6 cellular contexts compared by ENCODE assay signal in the genomic region with DNA sequence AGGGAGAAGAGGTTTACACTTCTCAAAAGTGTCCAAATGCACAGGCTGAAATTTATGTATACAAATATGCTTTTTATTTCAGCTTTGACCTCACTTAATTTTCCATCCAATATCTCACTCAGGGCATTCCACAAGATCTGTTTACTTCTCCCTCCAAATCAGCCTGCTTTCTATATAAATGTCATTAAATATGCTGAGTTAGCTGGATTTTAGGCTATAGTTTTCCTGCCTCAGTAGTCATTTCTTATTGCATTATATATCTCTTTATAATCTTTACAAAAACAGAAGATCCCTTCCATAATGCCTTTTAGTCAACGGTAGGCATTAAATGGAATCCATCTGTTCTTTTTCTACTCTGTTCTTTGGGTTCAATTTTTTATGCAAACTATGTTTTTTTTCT.
"Had no signal": no experiment of that assay in that cellular context is flagged by ENCODE, and none has a peak within 500 bp of the region (broad histone marks: within the 10 kb centered on the region; RNA-seq: fewer than 3 reads in every experiment).

No MANE protein-coding gene starts in this region.

- FAIRE-seq: H54 had no signal

- DNase-seq: GOT3, H9, HCEC 1CT, KG1 had no signal

- H3K27ac ChIP-seq: HL-60 had no signal
